ENCODE assay signal across 17 cellular contexts in the genomic region with DNA sequence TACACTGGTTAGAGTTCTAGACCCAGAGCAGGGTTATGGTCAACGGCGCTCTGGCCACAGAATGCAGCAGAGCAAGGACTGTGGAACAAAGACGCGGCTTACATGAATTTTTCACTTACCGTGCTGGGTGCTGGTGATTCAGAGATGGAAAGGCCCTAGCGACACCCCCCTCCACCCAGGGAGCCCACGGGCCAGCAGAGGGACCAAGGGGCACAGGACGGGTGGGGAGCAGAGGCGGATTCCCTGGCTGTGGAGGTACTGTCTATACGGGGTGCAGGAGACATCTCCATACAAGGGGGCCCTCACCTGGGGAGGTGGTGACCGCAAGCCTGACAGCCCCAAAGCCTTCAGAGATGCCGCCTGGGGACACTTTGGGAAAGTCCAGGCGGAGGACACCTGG. TPM values are rescaled to one million over a fixed set of nuclear protein-coding genes. Genes with fewer than 3 reads are reported as not detected.
A peak's percentile ranks its signal among the peaks of the same experiment; 100 is the strongest.
DNase-seq lines count a peak whose midpoint lies in the region; ATAC-seq, FAIRE-seq and TF ChIP-seq lines count a peak whose summit lies in the region.
"Had no signal": no experiment of that assay in that cellular context is flagged by ENCODE, and none has a peak within 500 bp of the region (broad histone marks: within the 10 kb centered on the region; RNA-seq: fewer than 3 reads in every experiment).

No MANE protein-coding gene starts in this region.

- H3K4me2 ChIP-seq in astrocyte (ENCODE audit: low read length): peak overlapping the region; percentile 95

- intact Hi-C loops in CD4-positive, alpha-beta T cell (cut with DNase I, micrococcal nuclease): loop anchor here in 1 of 2 experiments (10.0 kb wide), 1 partner anchor 218 kb away; no protein-coding TSS in a partner anchor

- POLR2A ChIA-PET in CD4-positive, alpha-beta T cell (lab: Charles Lee): no interaction called here

- no peaks in the 10 kb centered on the region for H3K9me3 Mint-ChIP-seq in CD4-positive, alpha-beta T cell
- H3K9me3 Mint-ChIP-seq in astrocyte (ENCODE audit: unreplicated experiment): no peaks in the 10 kb centered on the region
- H3K9me3 Mint-ChIP-seq in natural killer cell treated with Interleukin-12 subunit alpha and Interleukin-12 subunit beta and Interleukin-15 and Interleukin-18, amount 100 ng/mL, for 72 hours: no peaks in the 10 kb centered on the region

- H3K79me2 ChIP-seq in astrocyte (ENCODE audit: insufficient read depth, low read length): peaks cover 13% of the 10 kb centered on the region

- H3K4me3 Mint-ChIP-seq in CD4-positive, alpha-beta T cell: peak overlapping the region; percentile 76
- peak overlapping the region; percentile 57 for H3K4me3 Mint-ChIP-seq in astrocyte (ENCODE audit: unreplicated experiment)
- peak overlapping the region; percentile 45 for H3K4me3 Mint-ChIP-seq in natural killer cell treated with Interleukin-12 subunit alpha and Interleukin-12 subunit beta and Interleukin-15 and Interleukin-18, amount 100 ng/mL, for 72 hours

- ATAC-seq in CD4-positive, alpha-beta T cell (ENCODE audit: poor library complexity): no peak
- no peak for ATAC-seq in natural killer cell treated with Interleukin-12 subunit alpha and Interleukin-12 subunit beta and Interleukin-15 and Interleukin-18, amount 100 ng/mL, for 72 hours
- ATAC-seq in HG03159 (IDR thresholded peaks at IDR 0.05; ENCODE audit: unreplicated experiment): no peak

- peaks cover 16% of the 10 kb centered on the region for H4K20me1 ChIP-seq in astrocyte (ENCODE audit: insufficient read depth, low read length)

- H3K36me3 Mint-ChIP-seq in CD4-positive, alpha-beta T cell (ENCODE audit: low read depth): no peaks in the 10 kb centered on the region
- peaks cover 2% of the 10 kb centered on the region for H3K36me3 Mint-ChIP-seq in astrocyte (ENCODE audit: low read depth, unreplicated experiment)
- no peaks in the 10 kb centered on the region for H3K36me3 Mint-ChIP-seq in natural killer cell treated with Interleukin-12 subunit alpha and Interleukin-12 subunit beta and Interleukin-15 and Interleukin-18, amount 100 ng/mL, for 72 hours

- peaks cover 9% of the 10 kb centered on the region for H3K4me1 ChIP-seq in astrocyte (ENCODE audit: insufficient read depth, low read length)

- H3K4me3 ChIP-seq in astrocyte (ENCODE audit: insufficient read depth, low read depth, low read length): no peak overlapping the region

- no peak for TF ChIP-seq CTCF in CD4-positive, alpha-beta T cell (IDR thresholded peaks at IDR 0.05)
- no peak for TF ChIP-seq CTCF in astrocyte (IDR thresholded peaks at IDR 0.05; ENCODE audit: insufficient read depth, low read depth, low read length)

- DNase-seq in 8988T (peak; percentile 6), astrocyte (ENCODE audit: low read depth) (no peak), OCI-M2 (lab: John Stamatoyannopoulos, UW; ENCODE audit: unreplicated experiment) (no peak)
- DNase-seq in CD4-positive, alpha-beta T cell: no peak
- peak; percentile 49 for DNase-seq in natural killer cell treated with Interleukin-12 subunit alpha and Interleukin-12 subunit beta and Interleukin-15 and Interleukin-18, amount 100 ng/mL, for 72 hours (ENCODE audit: low spot score)
- no peak for DNase-seq in effector CD4-positive, alpha-beta T cell
- DNase-seq: activated CD4-positive, alpha-beta T cell treated with anti-CD3 and anti-CD28 coated beads, Interleukin-2, amount 50 U/mL, for 1 hour; cortex of kidney; DMS79; esophagus squamous epithelium; head of caudate nucleus; Kasumi-1; NCI-H1436 treated with DMSO at 0.1 percent for 48 hours; NK-92 treated with Interleukin-12 subunit alpha and Interleukin-12 subunit beta, amount 100 ng/mL, for 24 hours had no signal

- no peaks in the 10 kb centered on the region for H3K36me3 ChIP-seq in astrocyte (ENCODE audit: insufficient read depth, low read length)
- H3K36me3 ChIP-seq: esophagus squamous epithelium had no signal

- H3K27ac Mint-ChIP-seq in CD4-positive, alpha-beta T cell: no peak overlapping the region
- no peak overlapping the region for H3K27ac Mint-ChIP-seq in astrocyte (ENCODE audit: unreplicated experiment)
- no peak overlapping the region for H3K27ac Mint-ChIP-seq in natural killer cell treated with Interleukin-12 subunit alpha and Interleukin-12 subunit beta and Interleukin-15 and Interleukin-18, amount 100 ng/mL, for 72 hours

- no peaks in the 10 kb centered on the region for H3K9me3 ChIP-seq in CD4-positive, alpha-beta T cell (ENCODE audit: control insufficient read depth, low read length)
- no peaks in the 10 kb centered on the region for H3K9me3 ChIP-seq in astrocyte (ENCODE audit: insufficient read depth, low read depth, low read length)
- H3K9me3 ChIP-seq: esophagus squamous epithelium had no signal

- no peak for FAIRE-seq in astrocyte (lab: Jason Lieb, UNC)

- H3K27me3 ChIP-seq in CD4-positive, alpha-beta T cell (ENCODE audit: control insufficient read depth, insufficient read depth, low read length): peaks cover 31% of the 10 kb centered on the region
- no peaks in the 10 kb centered on the region for H3K27me3 ChIP-seq in astrocyte (ENCODE audit: insufficient read depth, low read length)

- peaks cover 22% of the 10 kb centered on the region for H3K27me3 Mint-ChIP-seq in CD4-positive, alpha-beta T cell
- peaks cover 51% of the 10 kb centered on the region for H3K27me3 Mint-ChIP-seq in astrocyte (ENCODE audit: low read depth, unreplicated experiment)
- peaks cover 7 to 12% of the 10 kb centered on the region in 2 donors for H3K27me3 Mint-ChIP-seq in natural killer cell treated with Interleukin-12 subunit alpha and Interleukin-12 subunit beta and Interleukin-15 and Interleukin-18, amount 100 ng/mL, for 72 hours

- H3K4me1 Mint-ChIP-seq in CD4-positive, alpha-beta T cell (ENCODE audit: low read depth): peaks cover 4% of the 10 kb centered on the region
- H3K4me1 Mint-ChIP-seq in astrocyte (ENCODE audit: low read depth, unreplicated experiment): peaks cover 2% of the 10 kb centered on the region
- H3K4me1 Mint-ChIP-seq in natural killer cell treated with Interleukin-12 subunit alpha and Interleukin-12 subunit beta and Interleukin-15 and Interleukin-18, amount 100 ng/mL, for 72 hours (ENCODE audit: low read depth in 2 of 2): peaks cover 0 to 5% of the 10 kb centered on the region in 2 donors

- H3K27ac ChIP-seq in CD4-positive, alpha-beta T cell (ENCODE audit: low read depth, low read length): no peak overlapping the region
- H3K27ac ChIP-seq in astrocyte (ENCODE audit: low read depth, low read length): no peak overlapping the region

- no peak overlapping the region for H2AFZ ChIP-seq in astrocyte (ENCODE audit: low read depth, low read length)

- H3K9ac ChIP-seq in astrocyte (ENCODE audit: low read length): no peak overlapping the region

- CTCF ChIA-PET in CD4-positive, alpha-beta T cell (lab: Charles Lee): no interaction called here

RNA-seq across cellular contexts. Expression of a gene that starts 1.1 kb away (rescaled TPM):
- under 1 TPM; 0.71 to 0.75 TPM for total RNA-seq in CD4-positive, alpha-beta T cell
- 7.3 and 8.6 TPM in 2 replicates for total RNA-seq in astrocyte
- total RNA-seq in natural killer cell treated with Interleukin-12 subunit alpha and Interleukin-12 subunit beta and Interleukin-15 and Interleukin-18, amount 100 ng/mL, for 72 hours: not detected

RNA-seq across cellular contexts. Expression of a gene that starts 10.1 kb away (rescaled TPM):
- total RNA-seq in CD4-positive, alpha-beta T cell: under 1 TPM in 1 of 2 experiments, not detected in 1; 0.22 TPM
- total RNA-seq in astrocyte: 0.95 and 2.8 TPM in 2 replicates
- total RNA-seq in natural killer cell treated with Interleukin-12 subunit alpha and Interleukin-12 subunit beta and Interleukin-15 and Interleukin-18, amount 100 ng/mL, for 72 hours: not detected
- total RNA-seq: renal cortical epithelial cell had no signal

RNA-seq across cellular contexts. Expression of a gene that starts 47.4 kb away (rescaled TPM):
- not detected for total RNA-seq in CD4-positive, alpha-beta T cell
- total RNA-seq in astrocyte: 2.0 and 6.8 TPM in 2 replicates
- 1 to 10 TPM; 1.1 to 2.9 TPM for total RNA-seq in natural killer cell treated with Interleukin-12 subunit alpha and Interleukin-12 subunit beta and Interleukin-15 and Interleukin-18, amount 100 ng/mL, for 72 hours
- total RNA-seq: kidney epithelial cell had no signal

Comparison
In these comparisons a context has a peak if more than half of its experiments do, and no peak if none do; other contexts are left out.
1. DNase-seq: peak in 8988T (single experiment) and natural killer cell treated with Interleukin-12 subunit alpha and Interleukin-12 subunit beta and Interleukin-15 and Interleukin-18, amount 100 ng/mL, for 72 hours (single experiment); none in CD4-positive, alpha-beta T cell (0 of 10), astrocyte (single experiment), effector CD4-positive, alpha-beta T cell (single experiment) and OCI-M2 (single experiment).
2. Peak in every context shown above with its lines, with median percentiles within 50 percentile points of each other: H3K4me3 Mint-ChIP-seq.